19 cellular contexts compared by ENCODE assay signal in genomic region chr6:41699063-41699462, GRCh38. TPM values are rescaled to one million over a fixed set of nuclear protein-coding genes. Genes with fewer than 3 reads are reported as not detected.
DNase-seq lines count a peak whose midpoint lies in the region; ATAC-seq, FAIRE-seq and TF ChIP-seq lines count a peak whose summit lies in the region.
"Had no signal": no experiment of that assay in that cellular context is flagged by ENCODE, and none has a peak within 500 bp of the region (broad histone marks: within the 10 kb centered on the region; RNA-seq: fewer than 3 reads in every experiment).

No MANE protein-coding gene starts in this region.

- H3K27me3 ChIP-seq in WERI-Rb-1 (ENCODE audit: insufficient read depth, low read depth, severe bottlenecking), result no peaks in the 10 kb centered on the region
- no peaks in the 10 kb centered on the region for H3K27me3 ChIP-seq in gastrocnemius medialis
- no peaks in the 10 kb centered on the region; the same call in 1 of the 2 replicates for H3K27me3 ChIP-seq in HAP-1 (ENCODE audit: low read depth)
- H3K27me3 ChIP-seq: hepatocyte, left lung, testis had no signal

- intact Hi-C loops in gastrocnemius medialis (cut with DNase I; ENCODE audit: low total_unique reads), result no loop called here

- H3K27ac ChIP-seq in WERI-Rb-1 (no peak overlapping the region), gastrocnemius medialis (peak overlapping the region; percentile 32 to 57 (median 38))
- H3K27ac ChIP-seq: hepatocyte, left lung, testis had no signal

- no peaks in the 10 kb centered on the region for H3K36me3 Mint-ChIP-seq in immature natural killer cell
- H3K36me3 Mint-ChIP-seq: activated naive CD8-positive, alpha-beta T cell treated with anti-CD3 and anti-CD28 coated beads, Interleukin-2, amount 10 ng/mL, durations not matched to agents 7 days and 5 days had no signal

- no peaks in the 10 kb centered on the region for H3K36me3 ChIP-seq in WERI-Rb-1
- no peaks in the 10 kb centered on the region for H3K36me3 ChIP-seq in gastrocnemius medialis
- no peaks in the 10 kb centered on the region for H3K36me3 ChIP-seq in HAP-1 (replicated peaks)

- H3K4me3 Mint-ChIP-seq in immature natural killer cell, result peak overlapping the region in 1 of 5 donors; percentile 17
- H3K4me3 Mint-ChIP-seq: activated naive CD8-positive, alpha-beta T cell treated with anti-CD3 and anti-CD28 coated beads, Interleukin-2, amount 10 ng/mL, durations not matched to agents 7 days and 5 days; H9; T-helper 1 cell treated with Interleukin-12 subunit alpha and Interleukin-12 subunit beta and Interleukin-4 antibody, amounts not matched to agents 30 μg/mL and 1 μg/mL, for 36 hours had no signal

- H3K9me3 ChIP-seq in WERI-Rb-1 (ENCODE audit: severe bottlenecking), result no peaks in the 10 kb centered on the region
- no peaks in the 10 kb centered on the region for H3K9me3 ChIP-seq in gastrocnemius medialis
- H3K9me3 ChIP-seq in HAP-1, result no peaks in the 10 kb centered on the region
- H3K9me3 ChIP-seq: left lung, testis had no signal

- no peak for TF ChIP-seq POLR2A in gastrocnemius medialis (IDR thresholded peaks at IDR 0.05)

- in situ Hi-C loops in gastrocnemius medialis (cut with MboI; ENCODE audit: low sequenced_read_pairs in 4 of 4), result no loop called here
- in situ Hi-C loops in HAP-1 (cut with MboI; ENCODE audit: low sequenced_read_pairs), result no loop called here

- no peaks in the 10 kb centered on the region for H3K9me3 Mint-ChIP-seq in immature natural killer cell
- H3K9me3 Mint-ChIP-seq: activated naive CD8-positive, alpha-beta T cell treated with anti-CD3 and anti-CD28 coated beads, Interleukin-2, amount 10 ng/mL, durations not matched to agents 7 days and 5 days; H9; T-helper 1 cell treated with Interleukin-12 subunit alpha and Interleukin-12 subunit beta and Interleukin-4 antibody, amounts not matched to agents 30 μg/mL and 1 μg/mL, for 36 hours had no signal

- ATAC-seq in gastrocnemius medialis (no peak), GM21576 (IDR thresholded peaks at IDR 0.05; ENCODE audit: unreplicated experiment) (no peak)
- ATAC-seq: activated CD4-positive, CD25-positive, alpha-beta regulatory T cell treated with anti-CD3 and anti-CD28 coated beads, Interleukin-2, amount 50 U/mL, for 24 hours had no signal

- H3K4me3 ChIP-seq in GM12865 (ENCODE audit: low read depth, low read length), result no peak overlapping the region
- H3K4me3 ChIP-seq in WERI-Rb-1 (ENCODE audit: low read depth, low read length), result no peak overlapping the region
- H3K4me3 ChIP-seq in gastrocnemius medialis, result no peak overlapping the region
- no peak overlapping the region for H3K4me3 ChIP-seq in HAP-1
- H3K4me3 ChIP-seq: hepatocyte, left lung, testis had no signal

- H3K4me1 ChIP-seq in gastrocnemius medialis (peaks cover 61 to 84% of the 10 kb centered on the region in 2 donors), HAP-1 (no peaks in the 10 kb centered on the region)

- no peaks in the 10 kb centered on the region for H3K27me3 Mint-ChIP-seq in immature natural killer cell (ENCODE audit: low read depth in 3 of 3)
- H3K27me3 Mint-ChIP-seq: activated naive CD8-positive, alpha-beta T cell treated with anti-CD3 and anti-CD28 coated beads, Interleukin-2, amount 10 ng/mL, durations not matched to agents 7 days and 5 days had no signal

- no peak for FAIRE-seq in D721Med (lab: Jason Lieb, UNC)

- DNase-seq in GM12865 (ENCODE audit: low read depth), result peak; percentile 46
- no peak for DNase-seq in WERI-Rb-1
- DNase-seq in immature natural killer cell, result no peak
- no peak for DNase-seq in gastrocnemius medialis
- DNase-seq in HAP-1 (ENCODE audit: low spot score in 2 of 2), result no peak
- DNase-seq in D721Med (ENCODE audit: insufficient read length, low spot score), result no peak
- no peak for DNase-seq in KG1 (lab: John Stamatoyannopoulos, UW)
- DNase-seq: activated naive CD8-positive, alpha-beta T cell treated with anti-CD3 and anti-CD28 coated beads, Interleukin-2, amount 10 ng/mL, durations not matched to agents 7 days and 5 days; erythroblast; H9; left lung; NCI-H187 treated with DMSO at 0.1 percent for 48 hours; NCI-H748 treated with DMSO at 0.1 percent for 48 hours; testis had no signal

- TF ChIP-seq CTCF in GM12865 (IDR thresholded peaks at IDR 0.05; ENCODE audit: insufficient read depth, low read depth, low read length, missing control alignments) (no peak), WERI-Rb-1 (IDR thresholded peaks at IDR 0.05; ENCODE audit: low read depth, low read length) (peak; percentile 32; the same call in 1 of the 2 replicates), gastrocnemius medialis (IDR thresholded peaks at IDR 0.05 in 4 of 5, conservative IDR thresholded peaks at IDR 0.05 in 1 of 5) (no peak), D721Med (IDR thresholded peaks at IDR 0.05; ENCODE audit: insufficient read depth, missing control alignments) (no peak)

- H3K4me1 Mint-ChIP-seq in immature natural killer cell, result peaks cover 43 to 57% of the 10 kb centered on the region in 2 donors

- H3K27ac Mint-ChIP-seq in immature natural killer cell, result peak overlapping the region in 5 of 6 donors; percentile 52 to 80 (median 65)
- H3K27ac Mint-ChIP-seq: activated naive CD8-positive, alpha-beta T cell treated with anti-CD3 and anti-CD28 coated beads, Interleukin-2, amount 10 ng/mL, durations not matched to agents 7 days and 5 days; T-helper 1 cell treated with Interleukin-12 subunit alpha and Interleukin-12 subunit beta and Interleukin-4 antibody, amounts not matched to agents 30 μg/mL and 1 μg/mL, for 36 hours had no signal

RNA-seq across cellular contexts. Expression of gene TFEB, which starts 36.3 kb away (rescaled TPM):
- polyA plus RNA-seq in immature natural killer cell, result 10 to 100 TPM; 18.9 to 62.3 (median 23.9) TPM
- total RNA-seq in gastrocnemius medialis, result 100 to 1,000 TPM in 2 of 4 donors, 10 to 100 TPM in 2; 82.8 to 121 (median 93.3) TPM

RNA-seq across cellular contexts. Expression of gene PGC, which starts 48.1 kb away (rescaled TPM):
- polyA plus RNA-seq in immature natural killer cell, result not detected
- total RNA-seq in gastrocnemius medialis, result not detected
- total RNA-seq: activated naive CD8-positive, alpha-beta T cell treated with anti-CD3 and anti-CD28 coated beads, Interleukin-2, amount 10 ng/mL, durations not matched to agents 7 days and 5 days; H9 had no signal
- polyA plus RNA-seq: BJ had no signal
